Comparison of ENCODE assay signal across 25 cellular contexts in the genomic region with DNA sequence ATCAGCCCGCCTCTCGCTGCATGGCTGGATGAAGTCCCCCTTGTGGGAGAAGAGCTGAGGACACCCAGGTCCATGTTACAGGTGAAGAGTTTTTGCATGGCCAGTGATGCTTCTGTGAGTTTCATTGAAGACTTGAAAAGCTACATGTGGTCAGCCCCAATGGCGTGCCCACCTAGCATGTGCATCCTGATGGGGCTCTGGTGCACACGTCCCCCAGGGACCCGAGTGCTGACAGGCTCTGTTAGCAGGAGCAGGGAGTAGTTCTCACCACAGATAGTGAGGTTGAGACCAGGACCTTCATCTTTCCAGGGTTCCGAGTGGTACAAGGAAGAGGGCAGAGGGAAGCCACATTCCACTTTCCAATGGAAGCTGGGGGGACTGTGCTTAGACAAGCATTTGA.
"Had no signal": no experiment of that assay in that cellular context is flagged by ENCODE, and none has a peak within 500 bp of the region (broad histone marks: within the 10 kb centered on the region; RNA-seq: fewer than 3 reads in every experiment).

No MANE protein-coding gene starts in this region.

- H3K36me3 ChIP-seq: lower lobe of right lung, prostate gland, tibial artery, upper lobe of left lung, vagina had no signal

- DNase-seq: cortex of kidney; effector memory CD8-positive, alpha-beta T cell; hypothalamus; immature natural killer cell; islet precursor cell; kidney glomerular epithelial cell; left colon; left ventricle myocardium superior; lower lobe of right lung; natural killer cell; right cardiac atrium; small intestine; stimulated activated CD4-positive, alpha-beta T cell treated with anti-CD3 and anti-CD28 coated beads, Interleukin-12 subunit alpha, Interleukin-12 subunit beta, amount 100 ng/mL, for 4 hours; stimulated activated CD4-positive, alpha-beta T cell treated with anti-CD3 and anti-CD28 coated beads, Interleukin-1b, Interleukin-23, amount 100 ng/mL, for 48 hours; stimulated activated CD4-positive, alpha-beta T cell treated with anti-CD3 and anti-CD28 coated beads, Interleukin-4, amount 100 ng/mL, for 1 hour; stimulated activated CD8-positive, alpha-beta memory T cell treated with anti-CD3 and anti-CD28 coated beads, Interleukin-4, amount 100 ng/mL, for 48 hours; stimulated activated naive CD4-positive, alpha-beta T cell; substantia nigra had no signal

- H3K9me3 ChIP-seq: lower lobe of right lung, prostate gland, testis, tibial artery, upper lobe of left lung, vagina had no signal

- FAIRE-seq: frontal cortex, small intestine had no signal

- H3K27ac ChIP-seq: lower lobe of right lung, parathyroid adenoma, prostate gland, tibial artery, upper lobe of left lung, vagina had no signal

- H3K4me1 ChIP-seq: lower lobe of right lung, parathyroid adenoma, prostate gland had no signal

- ATAC-seq: effector memory CD8-positive, alpha-beta T cell; left colon; left ventricle myocardium superior; lower lobe of right lung; natural killer cell; right cardiac atrium had no signal

- H3K4me3 ChIP-seq: lower lobe of right lung, prostate gland, testis, tibial artery, upper lobe of left lung, vagina had no signal

- H3K27me3 ChIP-seq: testis, upper lobe of left lung, vagina had no signal
